Comparison of ENCODE assay signal across 28 cellular contexts in genomic region chr13:97228850-97229521, GRCh38. TPM values are rescaled to one million over a fixed set of nuclear protein-coding genes. Genes with fewer than 3 reads are reported as not detected.
DNase-seq lines count a peak whose midpoint lies in the region; ATAC-seq and TF ChIP-seq lines count a peak whose summit lies in the region.
"Had no signal": no experiment of that assay in that cellular context is flagged by ENCODE, and none has a peak within 500 bp of the region (broad histone marks: within the 10 kb centered on the region; RNA-seq: fewer than 3 reads in every experiment).

No MANE protein-coding gene starts in this region.

- H3K4me3 Mint-ChIP-seq in HFFc6 (peak overlapping the region; percentile 76), T-helper 17 cell (peak overlapping the region; percentile 28), endothelial cell (ENCODE audit: unreplicated experiment) (peak overlapping the region; percentile 65)
- H3K4me3 Mint-ChIP-seq: activated naive CD4-positive, alpha-beta T cell treated with anti-CD3 and anti-CD28 coated beads, Interleukin-2, amount 50 U/mL, for 24 hours; CD14-positive monocyte; natural killer cell; stimulated activated effector memory CD8-positive, alpha-beta T cell treated with anti-CD3 and anti-CD28 coated beads, Interleukin-12 subunit alpha, Interleukin-12 subunit beta, amount 100 ng/mL, for 72 hours had no signal

- H3K27me3 ChIP-seq in gastrocnemius medialis: no peaks in the 10 kb centered on the region
- H3K27me3 ChIP-seq: upper lobe of right lung had no signal

- intact Hi-C loops in gastrocnemius medialis (cut with DNase I; ENCODE audit: low total_unique reads): loop anchor here (10.0 kb wide), 1 partner anchor 746 kb away; no protein-coding TSS in a partner anchor

- peaks cover 80 to 83% of the 10 kb centered on the region in 2 donors for H3K4me1 ChIP-seq in gastrocnemius medialis

- no peak for TF ChIP-seq CTCF in HFFc6 (IDR thresholded peaks at IDR 0.05)
- no peak for TF ChIP-seq CTCF in endothelial cell (IDR thresholded peaks at IDR 0.05; ENCODE audit: unreplicated experiment)
- TF ChIP-seq CTCF in gastrocnemius medialis (IDR thresholded peaks at IDR 0.05 in 4 of 5, conservative IDR thresholded peaks at IDR 0.05 in 1 of 5): no peak

- H3K36me3 ChIP-seq in gastrocnemius medialis: no peaks in the 10 kb centered on the region
- H3K36me3 ChIP-seq: WERI-Rb-1 had no signal

- H3K27ac Mint-ChIP-seq in HFFc6: peak overlapping the region; percentile 87
- no peak overlapping the region for H3K27ac Mint-ChIP-seq in T-helper 17 cell
- H3K27ac Mint-ChIP-seq in endothelial cell (ENCODE audit: unreplicated experiment): no peak overlapping the region
- H3K27ac Mint-ChIP-seq: activated naive CD4-positive, alpha-beta T cell treated with anti-CD3 and anti-CD28 coated beads, Interleukin-2, amount 50 U/mL, for 24 hours; CD14-positive monocyte; stimulated activated effector memory CD8-positive, alpha-beta T cell treated with anti-CD3 and anti-CD28 coated beads, Interleukin-12 subunit alpha, Interleukin-12 subunit beta, amount 100 ng/mL, for 72 hours had no signal

- DNase-seq in HFFc6 (no peak), T-helper 17 cell (no peak), endothelial cell (ENCODE audit: low spot score) (no peak), gastrocnemius medialis (no peak), SKM-1 (lab: John Stamatoyannopoulos, UW; ENCODE audit: unreplicated experiment) (no peak), Kasumi-1 (lab: John Stamatoyannopoulos, UW) (no peak)
- DNase-seq: activated CD4-positive, alpha-beta T cell treated with anti-CD3 and anti-CD28 coated beads for 48 hours; DMS79; effector memory CD8-positive, alpha-beta T cell; foreskin melanocyte; GF-D8; mucosa of descending colon; natural killer cell; NCI-H1417 treated with DMSO at 0.1 percent for 48 hours; NCI-H2081; NCI-H2227 treated with DMSO at 0.1 percent for 48 hours; NCI-H526 treated with DMSO at 0.1 percent for 48 hours; NK-92 treated with Interleukin-12 subunit alpha and Interleukin-12 subunit beta, amount 100 ng/mL, for 24 hours; nucleus accumbens; stimulated activated CD4-positive, alpha-beta T cell treated with anti-CD3 and anti-CD28 coated beads, Interleukin-15, amount 100 ng/mL, for 24 hours; upper lobe of right lung; WERI-Rb-1 had no signal

- in situ Hi-C loops in gastrocnemius medialis (cut with MboI; ENCODE audit: low sequenced_read_pairs in 4 of 4): no loop called here

- H3K4me3 ChIP-seq in gastrocnemius medialis: no peak overlapping the region
- H3K4me3 ChIP-seq: coronary artery, mucosa of descending colon, upper lobe of right lung had no signal

- H3K9me3 Mint-ChIP-seq in HFFc6 (no peaks in the 10 kb centered on the region), endothelial cell (ENCODE audit: unreplicated experiment) (no peaks in the 10 kb centered on the region)
- H3K9me3 Mint-ChIP-seq: activated naive CD4-positive, alpha-beta T cell treated with anti-CD3 and anti-CD28 coated beads, Interleukin-2, amount 50 U/mL, for 24 hours; CD14-positive monocyte; effector memory CD8-positive, alpha-beta T cell; natural killer cell; stimulated activated effector memory CD8-positive, alpha-beta T cell treated with anti-CD3 and anti-CD28 coated beads, Interleukin-12 subunit alpha, Interleukin-12 subunit beta, amount 100 ng/mL, for 72 hours had no signal

- H3K9me3 ChIP-seq in T-helper 17 cell (ENCODE audit: control insufficient read depth, low read length, poor library complexity, severe bottlenecking): no peaks in the 10 kb centered on the region
- H3K9me3 ChIP-seq in gastrocnemius medialis: no peaks in the 10 kb centered on the region
- H3K9me3 ChIP-seq: mucosa of descending colon, upper lobe of right lung had no signal

- peak overlapping the region; percentile 8 to 89 (median 58) for H3K27ac ChIP-seq in gastrocnemius medialis
- H3K27ac ChIP-seq: coronary artery, upper lobe of right lung, WERI-Rb-1 had no signal

- peaks cover 51% of the 10 kb centered on the region for H3K36me3 Mint-ChIP-seq in HFFc6 (ENCODE audit: low read depth)
- peaks cover 7% of the 10 kb centered on the region for H3K36me3 Mint-ChIP-seq in T-helper 17 cell (ENCODE audit: low read depth)
- H3K36me3 Mint-ChIP-seq in endothelial cell (ENCODE audit: low read depth, unreplicated experiment): peaks cover 45% of the 10 kb centered on the region
- H3K36me3 Mint-ChIP-seq: natural killer cell had no signal

- H3K27me3 Mint-ChIP-seq in HFFc6 (ENCODE audit: insufficient read depth) (no peaks in the 10 kb centered on the region; the same call in 1 of the 2 replicates), T-helper 17 cell (no peaks in the 10 kb centered on the region), endothelial cell (ENCODE audit: unreplicated experiment) (peaks cover 8% of the 10 kb centered on the region)
- H3K27me3 Mint-ChIP-seq: activated naive CD4-positive, alpha-beta T cell treated with anti-CD3 and anti-CD28 coated beads, Interleukin-2, amount 50 U/mL, for 24 hours; effector memory CD8-positive, alpha-beta T cell had no signal

- no peak for TF ChIP-seq POLR2A in gastrocnemius medialis (IDR thresholded peaks at IDR 0.05)

- no peak for ATAC-seq in T-helper 17 cell
- ATAC-seq in gastrocnemius medialis: no peak
- ATAC-seq in HG03442 (IDR thresholded peaks at IDR 0.05; ENCODE audit: unreplicated experiment): no peak
- ATAC-seq: effector memory CD8-positive, alpha-beta T cell; mucosa of descending colon; natural killer cell; Right ventricle myocardium inferior; stimulated activated effector memory CD8-positive, alpha-beta T cell treated with anti-CD3 and anti-CD28 coated beads, Interleukin-12 subunit alpha, Interleukin-12 subunit beta, amount 100 ng/mL, for 72 hours; upper lobe of right lung had no signal

- H3K4me1 Mint-ChIP-seq in HFFc6 (ENCODE audit: low read depth) (peaks cover 93% of the 10 kb centered on the region), T-helper 17 cell (peaks cover 65% of the 10 kb centered on the region), endothelial cell (ENCODE audit: unreplicated experiment) (peaks cover 81% of the 10 kb centered on the region)

RNA-seq across cellular contexts. Expression of gene MBNL2, which starts 6.9 kb away (rescaled TPM):
- 100 to 1,000 TPM in 3 of 6 experiments, 10 to 100 TPM in 3; 78.5 to 138 (median 99.8) TPM for total RNA-seq in HFFc6 (2021; fragmentation: NEBNext Ultra II Directional; extraction: Animal tissue kit (Norgen Biotek cat#: 25700))
- total RNA-seq in T-helper 17 cell (10 to 100 TPM; 36.1 to 40.2 TPM), endothelial cell (ENCODE audit: unreplicated experiment) (137 TPM), gastrocnemius medialis (10 to 100 TPM; 47.9 to 92.0 (median 71.3) TPM)
